2 cellular contexts compared by ENCODE assay signal in the genomic region with DNA sequence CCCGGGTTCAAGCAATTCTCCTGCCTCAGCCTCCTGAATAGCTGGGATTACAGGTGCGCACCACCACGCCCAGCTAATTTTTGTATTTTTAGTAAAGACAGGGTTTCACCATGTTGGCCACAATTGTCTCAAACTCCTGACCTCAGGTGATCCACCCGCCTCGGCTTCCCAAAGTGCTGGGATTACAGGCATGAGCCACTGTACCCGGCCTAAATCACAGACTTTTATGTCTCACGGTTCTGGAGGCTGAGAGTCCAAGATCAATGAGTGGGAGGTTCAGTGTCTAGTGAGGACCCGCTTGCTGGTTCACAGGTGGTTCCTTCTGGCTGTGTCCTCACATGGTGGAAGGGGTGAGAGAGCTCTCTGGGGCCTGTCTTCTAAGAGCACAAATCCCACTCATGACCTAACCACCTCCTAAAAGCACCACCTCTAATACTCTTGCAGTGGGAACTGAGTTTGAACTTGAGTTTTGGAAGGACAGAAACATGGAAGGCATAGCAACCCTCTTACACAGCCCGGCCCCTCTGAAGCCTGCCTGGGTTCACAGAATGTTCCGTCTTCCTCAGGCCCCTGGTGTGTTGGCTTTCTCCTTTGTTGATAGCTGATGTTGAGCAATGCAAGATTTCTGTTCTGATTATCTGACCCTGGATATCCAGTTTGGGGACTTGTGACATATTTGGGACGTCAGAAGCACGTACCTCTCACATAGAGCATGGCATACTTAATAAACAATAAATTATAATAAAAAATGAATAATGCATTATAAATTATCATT.
TF ChIP-seq lines count a peak whose summit lies in the region.

No MANE protein-coding gene starts in this region.

TF ChIP-seq in GM12891, 5 proteins besides CTCF, POLR2A, EP300 and RAD21:
- no peak for TF ChIP-seq SPI1 (IDR thresholded peaks at IDR 0.05; ENCODE audit: low read depth, low read length)
- no peak for TF ChIP-seq POU2F2 (IDR thresholded peaks at IDR 0.05; ENCODE audit: low read depth, low read length)
- TF ChIP-seq PAX5 (IDR thresholded peaks at IDR 0.05; ENCODE audit: insufficient read depth, low read length, severe bottlenecking) = no peak
- TF ChIP-seq TAF1 (IDR thresholded peaks at IDR 0.05; ENCODE audit: low read depth, low read length) = no peak
- no peak for TF ChIP-seq POLR2AphosphoS5 (IDR thresholded peaks at IDR 0.05; ENCODE audit: low read depth, low read length)

TF ChIP-seq in HepG2, 621 proteins besides CTCF, POLR2A, EP300 and RAD21:
- TF ChIP-seq, protein P1, sequence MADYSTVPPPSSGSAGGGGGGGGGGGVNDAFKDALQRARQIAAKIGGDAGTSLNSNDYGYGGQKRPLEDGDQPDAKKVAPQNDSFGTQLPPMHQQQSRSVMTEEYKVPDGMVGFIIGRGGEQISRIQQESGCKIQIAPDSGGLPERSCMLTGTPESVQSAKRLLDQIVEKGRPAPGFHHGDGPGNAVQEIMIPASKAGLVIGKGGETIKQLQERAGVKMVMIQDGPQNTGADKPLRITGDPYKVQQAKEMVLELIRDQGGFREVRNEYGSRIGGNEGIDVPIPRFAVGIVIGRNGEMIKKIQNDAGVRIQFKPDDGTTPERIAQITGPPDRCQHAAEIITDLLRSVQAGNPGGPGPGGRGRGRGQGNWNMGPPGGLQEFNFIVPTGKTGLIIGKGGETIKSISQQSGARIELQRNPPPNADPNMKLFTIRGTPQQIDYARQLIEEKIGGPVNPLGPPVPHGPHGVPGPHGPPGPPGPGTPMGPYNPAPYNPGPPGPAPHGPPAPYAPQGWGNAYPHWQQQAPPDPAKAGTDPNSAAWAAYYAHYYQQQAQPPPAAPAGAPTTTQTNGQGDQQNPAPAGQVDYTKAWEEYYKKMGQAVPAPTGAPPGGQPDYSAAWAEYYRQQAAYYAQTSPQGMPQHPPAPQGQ (CRISPR knock-in tag; IDR thresholded peaks at IDR 0.05; ENCODE audit: borderline replicate concordance) = no peak
- peak; percentile 60; the same call in 1 of the 2 replicates for TF ChIP-seq CEBPB (IDR thresholded peaks at IDR 0.05; ENCODE audit: borderline replicate concordance, low read depth, low read length)
- TF ChIP-seq KDM1A (CRISPR knock-in tag; IDR thresholded peaks at IDR 0.05) = no peak
- peak; percentile 65; the same call in 1 of the 2 replicates for TF ChIP-seq ZBTB21 (CRISPR knock-in tag; IDR thresholded peaks at IDR 0.05)
- no peak for TF ChIP-seq TERF1 (CRISPR knock-in tag; IDR thresholded peaks at IDR 0.05)
- TF ChIP-seq SPEN (CRISPR knock-in tag; IDR thresholded peaks at IDR 0.05; ENCODE audit: low read depth) = no peak
- TF ChIP-seq CBX5 (CRISPR knock-in tag; IDR thresholded peaks at IDR 0.05; ENCODE audit: borderline replicate concordance) = no peak
- TF ChIP-seq JUND (CRISPR knock-in tag; IDR thresholded peaks at IDR 0.05) = no peak
- TF ChIP-seq, protein P2, sequence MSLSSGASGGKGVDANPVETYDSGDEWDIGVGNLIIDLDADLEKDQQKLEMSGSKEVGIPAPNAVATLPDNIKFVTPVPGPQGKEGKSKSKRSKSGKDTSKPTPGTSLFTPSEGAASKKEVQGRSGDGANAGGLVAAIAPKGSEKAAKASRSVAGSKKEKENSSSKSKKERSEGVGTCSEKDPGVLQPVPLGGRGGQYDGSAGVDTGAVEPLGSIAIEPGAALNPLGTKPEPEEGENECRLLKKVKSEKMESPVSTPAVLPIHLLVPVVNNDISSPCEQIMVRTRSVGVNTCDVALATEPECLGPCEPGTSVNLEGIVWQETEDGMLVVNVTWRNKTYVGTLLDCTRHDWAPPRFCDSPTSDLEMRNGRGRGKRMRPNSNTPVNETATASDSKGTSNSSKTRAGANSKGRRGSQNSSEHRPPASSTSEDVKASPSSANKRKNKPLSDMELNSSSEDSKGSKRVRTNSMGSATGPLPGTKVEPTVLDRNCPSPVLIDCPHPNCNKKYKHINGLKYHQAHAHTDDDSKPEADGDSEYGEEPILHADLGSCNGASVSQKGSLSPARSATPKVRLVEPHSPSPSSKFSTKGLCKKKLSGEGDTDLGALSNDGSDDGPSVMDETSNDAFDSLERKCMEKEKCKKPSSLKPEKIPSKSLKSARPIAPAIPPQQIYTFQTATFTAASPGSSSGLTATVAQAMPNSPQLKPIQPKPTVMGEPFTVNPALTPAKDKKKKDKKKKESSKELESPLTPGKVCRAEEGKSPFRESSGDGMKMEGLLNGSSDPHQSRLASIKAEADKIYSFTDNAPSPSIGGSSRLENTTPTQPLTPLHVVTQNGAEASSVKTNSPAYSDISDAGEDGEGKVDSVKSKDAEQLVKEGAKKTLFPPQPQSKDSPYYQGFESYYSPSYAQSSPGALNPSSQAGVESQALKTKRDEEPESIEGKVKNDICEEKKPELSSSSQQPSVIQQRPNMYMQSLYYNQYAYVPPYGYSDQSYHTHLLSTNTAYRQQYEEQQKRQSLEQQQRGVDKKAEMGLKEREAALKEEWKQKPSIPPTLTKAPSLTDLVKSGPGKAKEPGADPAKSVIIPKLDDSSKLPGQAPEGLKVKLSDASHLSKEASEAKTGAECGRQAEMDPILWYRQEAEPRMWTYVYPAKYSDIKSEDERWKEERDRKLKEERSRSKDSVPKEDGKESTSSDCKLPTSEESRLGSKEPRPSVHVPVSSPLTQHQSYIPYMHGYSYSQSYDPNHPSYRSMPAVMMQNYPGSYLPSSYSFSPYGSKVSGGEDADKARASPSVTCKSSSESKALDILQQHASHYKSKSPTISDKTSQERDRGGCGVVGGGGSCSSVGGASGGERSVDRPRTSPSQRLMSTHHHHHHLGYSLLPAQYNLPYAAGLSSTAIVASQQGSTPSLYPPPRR (CRISPR knock-in tag; IDR thresholded peaks at IDR 0.05; ENCODE audit: borderline replicate concordance) = no peak
- peak; percentile 42; the same call in 1 of the 2 replicates for TF ChIP-seq CEBPG (CRISPR knock-in tag; IDR thresholded peaks at IDR 0.05)
- TF ChIP-seq SIN3A (IDR thresholded peaks at IDR 0.05; ENCODE audit: borderline replicate concordance, low read depth, low read length) = no peak
- TF ChIP-seq ZNF460 (CRISPR knock-in tag; IDR thresholded peaks at IDR 0.05; ENCODE audit: borderline replicate concordance) = peak; percentile 47; the same call in 1 of the 2 replicates
- TF ChIP-seq, protein P3, sequence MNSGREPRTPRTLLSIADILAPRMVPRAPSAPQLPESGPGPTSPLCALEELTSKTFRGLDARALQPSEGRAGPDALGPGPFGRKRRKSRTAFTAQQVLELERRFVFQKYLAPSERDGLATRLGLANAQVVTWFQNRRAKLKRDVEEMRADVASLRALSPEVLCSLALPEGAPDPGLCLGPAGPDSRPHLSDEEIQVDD (CRISPR knock-in tag; IDR thresholded peaks at IDR 0.05; ENCODE audit: borderline replicate concordance) = no peak
